27 cellular contexts compared by ENCODE assay signal in the genomic region with DNA sequence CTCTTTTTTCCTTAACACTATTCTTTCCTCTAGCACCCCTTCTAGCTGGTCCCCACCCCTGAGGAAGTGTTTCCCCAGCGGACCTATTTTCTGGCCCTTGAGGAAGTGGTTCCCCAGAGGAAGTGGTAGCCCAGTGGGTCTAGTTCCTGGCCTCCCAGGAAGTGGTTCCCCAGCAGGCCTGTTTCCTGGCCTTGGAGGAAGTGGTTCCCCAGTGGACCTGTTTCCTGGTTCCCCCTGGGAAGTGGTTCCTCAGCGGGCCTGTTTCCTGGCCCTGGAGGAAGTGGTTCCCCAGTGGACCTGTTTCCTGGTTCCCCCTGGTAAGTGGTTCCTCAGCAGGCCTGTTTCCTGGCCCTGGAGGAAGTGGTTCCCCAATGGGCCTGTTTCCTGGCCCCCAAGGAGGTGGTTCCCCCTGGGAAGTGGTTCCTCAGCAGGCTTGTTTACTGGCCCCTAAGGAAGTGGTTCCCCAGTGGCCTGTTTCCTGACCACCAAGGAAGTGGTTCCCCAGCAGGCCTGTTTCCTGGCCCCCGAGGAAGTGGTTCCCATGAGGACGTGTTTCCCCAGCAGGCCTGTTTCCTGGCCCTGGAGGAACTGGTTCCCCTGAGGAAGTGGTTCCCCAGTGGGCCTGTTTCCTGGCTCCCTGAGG. TPM values are rescaled to one million over a fixed set of nuclear protein-coding genes. Genes with fewer than 3 reads are reported as not detected.
DNase-seq lines count a peak whose midpoint lies in the region; ATAC-seq lines count a peak whose summit lies in the region.
"Had no signal": no experiment of that assay in that cellular context is flagged by ENCODE, and none has a peak within 500 bp of the region (broad histone marks: within the 10 kb centered on the region; RNA-seq: fewer than 3 reads in every experiment).

No MANE protein-coding gene starts in this region.

- no peaks in the 10 kb centered on the region for H3K27me3 Mint-ChIP-seq in activated T-cell treated with anti-CD3 and anti-CD28 coated beads, Interleukin-2, amount 50 U/mL, for 72 hours (ENCODE audit: low read depth)
- H3K27me3 Mint-ChIP-seq in CD8-positive, alpha-beta memory T cell, result no peaks in the 10 kb centered on the region
- H3K27me3 Mint-ChIP-seq in activated CD4-positive, alpha-beta memory T cell treated with anti-CD3 and anti-CD28 coated beads for 36 hours, result no peaks in the 10 kb centered on the region
- no peaks in the 10 kb centered on the region for H3K27me3 Mint-ChIP-seq in naive thymus-derived CD4-positive, alpha-beta T cell

- peaks cover 0 to 2% of the 10 kb centered on the region in 2 donors for H3K36me3 Mint-ChIP-seq in activated T-cell treated with anti-CD3 and anti-CD28 coated beads, Interleukin-2, amount 50 U/mL, for 72 hours (ENCODE audit: insufficient read depth in 2 of 2)
- no peaks in the 10 kb centered on the region for H3K36me3 Mint-ChIP-seq in CD8-positive, alpha-beta memory T cell
- no peaks in the 10 kb centered on the region for H3K36me3 Mint-ChIP-seq in activated CD4-positive, alpha-beta memory T cell treated with anti-CD3 and anti-CD28 coated beads for 36 hours
- peaks cover 0 to 3% (median 0%) of the 10 kb centered on the region in 5 donors for H3K36me3 Mint-ChIP-seq in naive thymus-derived CD4-positive, alpha-beta T cell
- H3K36me3 Mint-ChIP-seq: CD14-positive monocyte had no signal

- H3K36me3 ChIP-seq in CD8-positive, alpha-beta memory T cell (ENCODE audit: insufficient read depth, low read length), result no peaks in the 10 kb centered on the region
- H3K36me3 ChIP-seq in naive thymus-derived CD4-positive, alpha-beta T cell (ENCODE audit: control insufficient read depth in 2 of 3, insufficient read depth in 3 of 3, low read length in 3 of 3), result no peaks in the 10 kb centered on the region
- H3K36me3 ChIP-seq: cardiac muscle cell, gastrocnemius medialis had no signal

- peak overlapping the region; percentile 36 for H3K27ac ChIP-seq in CD8-positive, alpha-beta memory T cell (ENCODE audit: low read depth, low read length)
- peak overlapping the region; percentile 52 for H3K27ac ChIP-seq in naive thymus-derived CD4-positive, alpha-beta T cell (ENCODE audit: low read depth, low read length)
- H3K27ac ChIP-seq: cardiac muscle cell, dorsolateral prefrontal cortex, gastrocnemius medialis had no signal

- intact Hi-C loops in activated CD4-positive, alpha-beta memory T cell treated with anti-CD3 and anti-CD28 coated beads for 36 hours (cut with micrococcal nuclease), result no loop called here
- intact Hi-C loops in naive thymus-derived CD4-positive, alpha-beta T cell (cut with micrococcal nuclease), result no loop called here

- H3K4me1 Mint-ChIP-seq in activated T-cell treated with anti-CD3 and anti-CD28 coated beads, Interleukin-2, amount 50 U/mL, for 72 hours (ENCODE audit: low read depth), result no peaks in the 10 kb centered on the region
- peaks cover 20 to 30% (median 24%) of the 10 kb centered on the region in 3 donors for H3K4me1 Mint-ChIP-seq in CD8-positive, alpha-beta memory T cell
- peaks cover 3% of the 10 kb centered on the region for H3K4me1 Mint-ChIP-seq in activated CD4-positive, alpha-beta memory T cell treated with anti-CD3 and anti-CD28 coated beads for 36 hours (ENCODE audit: low read depth)
- H3K4me1 Mint-ChIP-seq in naive thymus-derived CD4-positive, alpha-beta T cell, result peaks cover 0 to 38% (median 33%) of the 10 kb centered on the region in 7 donors
- H3K4me1 Mint-ChIP-seq: CD14-positive monocyte had no signal

- peaks cover 7% of the 10 kb centered on the region for H3K9me3 ChIP-seq in CD8-positive, alpha-beta memory T cell (ENCODE audit: low read length)
- peaks cover 0 to 9% (median 0%) of the 10 kb centered on the region in 3 experiments for H3K9me3 ChIP-seq in naive thymus-derived CD4-positive, alpha-beta T cell (ENCODE audit: control insufficient read depth in 2 of 3, low read length in 3 of 3)
- H3K9me3 ChIP-seq: gastrocnemius medialis had no signal

- H3K4me1 ChIP-seq in CD8-positive, alpha-beta memory T cell (ENCODE audit: insufficient read depth, low read length), result peaks cover 10% of the 10 kb centered on the region
- peaks cover 7 to 12% of the 10 kb centered on the region in 2 donors for H3K4me1 ChIP-seq in naive thymus-derived CD4-positive, alpha-beta T cell (ENCODE audit: control insufficient read depth in 2 of 2, insufficient read depth in 2 of 2, low read length in 2 of 2)
- H3K4me1 ChIP-seq: gastrocnemius medialis had no signal

- DNase-seq in activated T-cell treated with anti-CD3 and anti-CD28 coated beads for 24 hours (ENCODE audit: low read depth), result peak; percentile 1
- DNase-seq in activated T-cell treated with anti-CD3 and anti-CD28 coated beads, Interleukin-2, amount 50 U/mL, for 72 hours, result no peak
- DNase-seq in CD8-positive, alpha-beta memory T cell, result peak in 4 of 5 donors; percentile 3 to 43 (median 14)
- peak; percentile 15 for DNase-seq in activated CD4-positive, alpha-beta memory T cell treated with anti-CD3 and anti-CD28 coated beads for 36 hours
- DNase-seq in naive thymus-derived CD4-positive, alpha-beta T cell, result peak in 5 of 9 donors; percentile 2 to 24 (median 15)
- DNase-seq in DMS53 treated with DMSO at 0.1 percent for 48 hours (lab: John Stamatoyannopoulos, UW; ENCODE audit: unreplicated experiment), result no peak
- no peak for DNase-seq in NOMO-1 treated with DMSO at 0.1 percent for 48 hours (lab: John Stamatoyannopoulos, UW; ENCODE audit: unreplicated experiment)
- DNase-seq: activated CD4-positive, alpha-beta T cell treated with anti-CD3 and anti-CD28 coated beads for 48 hours; amniotic stem cell; dorsolateral prefrontal cortex; erythroblast; gastrocnemius medialis; IMR-90; mesendoderm; MM.1S; NCI-H187 treated with DMSO at 0.1 percent for 48 hours; NCI-H345; nephron progenitor cell; NK-92 treated with Interleukin-12 subunit alpha and Interleukin-12 subunit beta, amount 100 ng/mL, for 24 hours; posterior cingulate gyrus; stimulated activated CD4-positive, alpha-beta T cell treated with anti-CD3 and anti-CD28 coated beads, Interleukin-1b, Interleukin-23, amount 100 ng/mL, for 48 hours; SW 1271 had no signal

- ATAC-seq in activated T-cell treated with anti-CD3 and anti-CD28 coated beads, Interleukin-2, amount 50 U/mL, for 72 hours (replicated peaks in 1 of 2), result no peak
- no peak for ATAC-seq in naive thymus-derived CD4-positive, alpha-beta T cell
- no peak for ATAC-seq in GM19324 (IDR thresholded peaks at IDR 0.05; ENCODE audit: low FRiP score, unreplicated experiment)
- ATAC-seq: gastrocnemius medialis, HCT116 had no signal

- H3K27ac Mint-ChIP-seq in activated T-cell treated with anti-CD3 and anti-CD28 coated beads, Interleukin-2, amount 50 U/mL, for 72 hours, result no peak overlapping the region
- H3K27ac Mint-ChIP-seq in CD8-positive, alpha-beta memory T cell, result peak overlapping the region in 4 of 8 donors; percentile 53 to 92 (median 86)
- H3K27ac Mint-ChIP-seq in activated CD4-positive, alpha-beta memory T cell treated with anti-CD3 and anti-CD28 coated beads for 36 hours, result no peak overlapping the region
- peak overlapping the region in 8 of 9 donors; percentile 14 to 89 (median 57) for H3K27ac Mint-ChIP-seq in naive thymus-derived CD4-positive, alpha-beta T cell
- H3K27ac Mint-ChIP-seq: CD14-positive monocyte had no signal

- H3K4me3 ChIP-seq in CD8-positive, alpha-beta memory T cell (ENCODE audit: low read length), result no peak overlapping the region
- no peak overlapping the region for H3K4me3 ChIP-seq in naive thymus-derived CD4-positive, alpha-beta T cell (ENCODE audit: low read length)
- H3K4me3 ChIP-seq: cardiac muscle cell, dorsolateral prefrontal cortex, gastrocnemius medialis had no signal

- no peak overlapping the region for H3K4me3 Mint-ChIP-seq in activated T-cell treated with anti-CD3 and anti-CD28 coated beads, Interleukin-2, amount 50 U/mL, for 72 hours
- H3K4me3 Mint-ChIP-seq in CD8-positive, alpha-beta memory T cell, result no peak overlapping the region
- H3K4me3 Mint-ChIP-seq in activated CD4-positive, alpha-beta memory T cell treated with anti-CD3 and anti-CD28 coated beads for 36 hours, result no peak overlapping the region
- no peak overlapping the region for H3K4me3 Mint-ChIP-seq in naive thymus-derived CD4-positive, alpha-beta T cell
- H3K4me3 Mint-ChIP-seq: activated T-helper 1 cell treated with anti-CD3 and anti-CD28 coated beads, Interleukin-12 subunit alpha, Interleukin-12 subunit beta, Interleukin-2, Interleukin-4 antibody, amounts not matched to agents 30 ng/mL and 10 ng/mL and 1 ng/mL, durations not matched to agents 14 hours and 24 hours and 36 hours; CD14-positive monocyte; nephron progenitor cell had no signal

- POLR2A ChIA-PET in CD8-positive, alpha-beta memory T cell (lab: Charles Lee), result no interaction called here
- POLR2A ChIA-PET in activated CD4-positive, alpha-beta memory T cell treated with anti-CD3 and anti-CD28 coated beads for 36 hours (lab: Charles Lee), result no interaction called here
- POLR2A ChIA-PET in naive thymus-derived CD4-positive, alpha-beta T cell (lab: Charles Lee), result interaction anchor here (0.8 kb wide), 1 partner anchor 75 kb away, joined by 9 read pairs; no protein-coding TSS in a partner anchor

- peaks cover 2 to 5% of the 10 kb centered on the region in 2 donors for H3K9me3 Mint-ChIP-seq in activated T-cell treated with anti-CD3 and anti-CD28 coated beads, Interleukin-2, amount 50 U/mL, for 72 hours
- peaks cover 2 to 4% (median 3%) of the 10 kb centered on the region in 5 donors for H3K9me3 Mint-ChIP-seq in CD8-positive, alpha-beta memory T cell
- H3K9me3 Mint-ChIP-seq in activated CD4-positive, alpha-beta memory T cell treated with anti-CD3 and anti-CD28 coated beads for 36 hours, result peaks cover 3% of the 10 kb centered on the region
- peaks cover 0 to 5% (median 3%) of the 10 kb centered on the region in 11 donors for H3K9me3 Mint-ChIP-seq in naive thymus-derived CD4-positive, alpha-beta T cell
- H3K9me3 Mint-ChIP-seq: nephron progenitor cell had no signal

- CTCF ChIA-PET in CD8-positive, alpha-beta memory T cell (lab: Charles Lee), result no interaction called here
- CTCF ChIA-PET in activated CD4-positive, alpha-beta memory T cell treated with anti-CD3 and anti-CD28 coated beads for 36 hours (lab: Charles Lee), result no interaction called here
- CTCF ChIA-PET in naive thymus-derived CD4-positive, alpha-beta T cell (lab: Charles Lee), result no interaction called here

- no peaks in the 10 kb centered on the region for H3K27me3 ChIP-seq in CD8-positive, alpha-beta memory T cell (ENCODE audit: insufficient read depth, low read length, poor library complexity, severe bottlenecking)
- no peaks in the 10 kb centered on the region for H3K27me3 ChIP-seq in naive thymus-derived CD4-positive, alpha-beta T cell (ENCODE audit: control insufficient read depth in 2 of 2, insufficient read depth in 2 of 2, low read length in 2 of 2)
- H3K27me3 ChIP-seq: gastrocnemius medialis had no signal

RNA-seq across cellular contexts. Expression of a gene that starts 58.3 kb away (rescaled TPM):
- 1 to 10 TPM in 1 of 2 donors, under 1 TPM in 1; 0.69 to 1.5 TPM for total RNA-seq in activated T-cell treated with anti-CD3 and anti-CD28 coated beads, Interleukin-2, amount 50 U/mL, for 72 hours
- total RNA-seq in CD8-positive, alpha-beta memory T cell, result under 1 TPM; 0.24 to 0.33 TPM
- polyA plus RNA-seq in CD8-positive, alpha-beta memory T cell, result not detected
- total RNA-seq in activated CD4-positive, alpha-beta memory T cell treated with anti-CD3 and anti-CD28 coated beads for 36 hours, result under 1 TPM; 0.29 to 0.31 TPM
- total RNA-seq in naive thymus-derived CD4-positive, alpha-beta T cell, result under 1 TPM in 3 of 5 experiments, not detected in 2; 0.07 to 0.12 (median 0.11) TPM
- polyA plus RNA-seq in naive thymus-derived CD4-positive, alpha-beta T cell, result not detected

Comparison
In these comparisons a context has a peak if more than half of its experiments do, and no peak if none do; other contexts are left out.
1. DNase-seq: peak in activated T-cell treated with anti-CD3 and anti-CD28 coated beads for 24 hours (single experiment), CD8-positive, alpha-beta memory T cell (4 of 5), activated CD4-positive, alpha-beta memory T cell treated with anti-CD3 and anti-CD28 coated beads for 36 hours (single experiment) and naive thymus-derived CD4-positive, alpha-beta T cell (5 of 9); none in activated T-cell treated with anti-CD3 and anti-CD28 coated beads, Interleukin-2, amount 50 U/mL, for 72 hours (0 of 2), DMS53 treated with DMSO at 0.1 percent for 48 hours (single experiment) and NOMO-1 treated with DMSO at 0.1 percent for 48 hours (single experiment).
2. H3K27ac Mint-ChIP-seq: peak in naive thymus-derived CD4-positive, alpha-beta T cell (8 of 9); none in activated T-cell treated with anti-CD3 and anti-CD28 coated beads, Interleukin-2, amount 50 U/mL, for 72 hours (single experiment) and activated CD4-positive, alpha-beta memory T cell treated with anti-CD3 and anti-CD28 coated beads for 36 hours (single experiment).